Comparison of ENCODE assay signal across 20 cellular contexts in genomic region chr2:30677861-30678385, GRCh38.
DNase-seq lines count a peak whose midpoint lies in the region; ATAC-seq and TF ChIP-seq lines count a peak whose summit lies in the region.
"Had no signal": no experiment of that assay in that cellular context is flagged by ENCODE, and none has a peak within 500 bp of the region (broad histone marks: within the 10 kb centered on the region; RNA-seq: fewer than 3 reads in every experiment).

No MANE protein-coding gene starts in this region.

- POLR2A ChIA-PET in naive thymus-derived CD8-positive, alpha-beta T cell (lab: Charles Lee) = no interaction called here

- no peaks in the 10 kb centered on the region for H3K4me1 Mint-ChIP-seq in activated CD8-positive, alpha-beta memory T cell treated with anti-CD3 and anti-CD28 coated beads, Interleukin-2, amount 10 ng/mL, durations not matched to agents 7 days and 5 days
- H3K4me1 Mint-ChIP-seq in naive thymus-derived CD8-positive, alpha-beta T cell = no peaks in the 10 kb centered on the region

- peaks cover 2% of the 10 kb centered on the region for H3F3A ChIP-seq in neural cell (ENCODE audit: insufficient read depth, low read length, poor library complexity, severe bottlenecking)

- no peaks in the 10 kb centered on the region for H3K36me3 Mint-ChIP-seq in activated CD8-positive, alpha-beta memory T cell treated with anti-CD3 and anti-CD28 coated beads, Interleukin-2, amount 10 ng/mL, durations not matched to agents 7 days and 5 days
- no peaks in the 10 kb centered on the region for H3K36me3 Mint-ChIP-seq in naive thymus-derived CD8-positive, alpha-beta T cell

- peak; percentile 26 for DNase-seq in activated CD8-positive, alpha-beta memory T cell treated with anti-CD3 and anti-CD28 coated beads, Interleukin-2, amount 10 ng/mL, durations not matched to agents 7 days and 5 days
- no peak for DNase-seq in activated CD8-positive, alpha-beta memory T cell treated with anti-CD3 and anti-CD28 coated beads, Interleukin-2, amount 50 U/mL, for 4 hours
- DNase-seq in upper lobe of right lung (peak; percentile 26), SHP77 treated with DMSO at 0.1 percent for 48 hours (lab: John Stamatoyannopoulos, UW) (no peak), DMS 273 treated with DMSO at 0.1 percent for 48 hours (lab: John Stamatoyannopoulos, UW) (no peak)
- no peak for DNase-seq in naive thymus-derived CD8-positive, alpha-beta T cell
- DNase-seq: 8988T, COR-L47, DMS153, HCEC 1CT, Karpas-422, NCI-H1436, NCI-H1930, NCI-H345, NCI-H524 treated with DMSO at 0.1 percent for 48 hours, RPMI8226 had no signal

- H3K27ac ChIP-seq in angular gyrus (ENCODE audit: low read depth, low read length) = peak overlapping the region; percentile 81
- peak overlapping the region; percentile 100 for H3K27ac ChIP-seq in neural cell (ENCODE audit: low read length)
- no peak overlapping the region for H3K27ac ChIP-seq in upper lobe of right lung

- H2AFZ ChIP-seq in neural cell (ENCODE audit: low read depth, low read length) = no peak overlapping the region

- CTCF ChIA-PET in activated CD8-positive, alpha-beta memory T cell treated with anti-CD3 and anti-CD28 coated beads, Interleukin-2, amount 10 ng/mL, durations not matched to agents 7 days and 5 days (lab: Charles Lee) = interaction anchor here (1.6 kb wide), 1 partner anchor 513 kb away, joined by 4 read pairs; no protein-coding TSS in a partner anchor

- intact Hi-C loops in upper lobe of right lung (cut with DNase I) = no loop called here

- TF ChIP-seq RAD21 in neural cell (conservative IDR thresholded peaks at IDR 0.05) = no peak

- no peak for ATAC-seq in activated CD8-positive, alpha-beta memory T cell treated with anti-CD3 and anti-CD28 coated beads, Interleukin-2, amount 10 ng/mL, durations not matched to agents 7 days and 5 days
- peak; percentile 33 for ATAC-seq in upper lobe of right lung
- no peak for ATAC-seq in naive thymus-derived CD8-positive, alpha-beta T cell
- ATAC-seq: GM12878 had no signal

- no peak overlapping the region for H3K27ac Mint-ChIP-seq in activated CD8-positive, alpha-beta memory T cell treated with anti-CD3 and anti-CD28 coated beads, Interleukin-2, amount 10 ng/mL, durations not matched to agents 7 days and 5 days
- no peak overlapping the region for H3K27ac Mint-ChIP-seq in naive thymus-derived CD8-positive, alpha-beta T cell
- H3K27ac Mint-ChIP-seq: B cell had no signal

- H3K9me2 ChIP-seq in neural cell (ENCODE audit: insufficient read depth, low read length) = no peaks in the 10 kb centered on the region

- no peak for TF ChIP-seq EP300 in neural cell (conservative IDR thresholded peaks at IDR 0.05; ENCODE audit: poor library complexity, severe bottlenecking)

- no peak overlapping the region for H3K4me3 Mint-ChIP-seq in activated CD8-positive, alpha-beta memory T cell treated with anti-CD3 and anti-CD28 coated beads, Interleukin-2, amount 10 ng/mL, durations not matched to agents 7 days and 5 days
- H3K4me3 Mint-ChIP-seq in naive thymus-derived CD8-positive, alpha-beta T cell = no peak overlapping the region
- H3K4me3 Mint-ChIP-seq: B cell had no signal

- no peak overlapping the region for H3K9ac ChIP-seq in neural cell (ENCODE audit: low read length)

- H3K4me3 ChIP-seq in neural cell (ENCODE audit: low read length) (no peak overlapping the region), upper lobe of right lung (no peak overlapping the region)
- H3K4me3 ChIP-seq: GM12878 had no signal

- peaks cover 9% of the 10 kb centered on the region for H3K27me3 Mint-ChIP-seq in activated CD8-positive, alpha-beta memory T cell treated with anti-CD3 and anti-CD28 coated beads, Interleukin-2, amount 10 ng/mL, durations not matched to agents 7 days and 5 days
- H3K27me3 Mint-ChIP-seq in naive thymus-derived CD8-positive, alpha-beta T cell = peaks cover 0 to 6% (median 4%) of the 10 kb centered on the region in 5 donors

- H3K9me3 ChIP-seq in neural cell (ENCODE audit: low read length) = no peaks in the 10 kb centered on the region
- no peaks in the 10 kb centered on the region for H3K9me3 ChIP-seq in upper lobe of right lung

- H3K79me2 ChIP-seq in neural cell (replicated peaks; ENCODE audit: insufficient read depth, low read length) = no peaks in the 10 kb centered on the region

- H3K36me3 ChIP-seq in neural cell (ENCODE audit: insufficient read depth, low read length) (no peaks in the 10 kb centered on the region), upper lobe of right lung (no peaks in the 10 kb centered on the region)

- no peaks in the 10 kb centered on the region for H3K4me1 ChIP-seq in upper lobe of right lung

- no peak overlapping the region for H3K4me2 ChIP-seq in neural cell (ENCODE audit: low read length)

- no peaks in the 10 kb centered on the region for H4K20me1 ChIP-seq in neural cell (ENCODE audit: insufficient read depth)

- no peaks in the 10 kb centered on the region for H3K9me3 Mint-ChIP-seq in activated CD8-positive, alpha-beta memory T cell treated with anti-CD3 and anti-CD28 coated beads, Interleukin-2, amount 10 ng/mL, durations not matched to agents 7 days and 5 days (ENCODE audit: low read depth)
- no peaks in the 10 kb centered on the region for H3K9me3 Mint-ChIP-seq in naive thymus-derived CD8-positive, alpha-beta T cell

- H3K27me3 ChIP-seq in neural cell (ENCODE audit: insufficient read depth, low read depth, low read length) (no peaks in the 10 kb centered on the region), upper lobe of right lung (no peaks in the 10 kb centered on the region)

- TF ChIP-seq CTCF in neural cell (IDR thresholded peaks at IDR 0.05; ENCODE audit: poor library complexity, severe bottlenecking) (no peak), upper lobe of right lung (IDR thresholded peaks at IDR 0.05) (no peak)

TF ChIP-seq in neural cell, 6 proteins besides CTCF, POLR2A, EP300 and RAD21:
- no peak for TF ChIP-seq TAF1 (IDR thresholded peaks at IDR 0.05; ENCODE audit: low read depth)
- TF ChIP-seq, protein P1, sequence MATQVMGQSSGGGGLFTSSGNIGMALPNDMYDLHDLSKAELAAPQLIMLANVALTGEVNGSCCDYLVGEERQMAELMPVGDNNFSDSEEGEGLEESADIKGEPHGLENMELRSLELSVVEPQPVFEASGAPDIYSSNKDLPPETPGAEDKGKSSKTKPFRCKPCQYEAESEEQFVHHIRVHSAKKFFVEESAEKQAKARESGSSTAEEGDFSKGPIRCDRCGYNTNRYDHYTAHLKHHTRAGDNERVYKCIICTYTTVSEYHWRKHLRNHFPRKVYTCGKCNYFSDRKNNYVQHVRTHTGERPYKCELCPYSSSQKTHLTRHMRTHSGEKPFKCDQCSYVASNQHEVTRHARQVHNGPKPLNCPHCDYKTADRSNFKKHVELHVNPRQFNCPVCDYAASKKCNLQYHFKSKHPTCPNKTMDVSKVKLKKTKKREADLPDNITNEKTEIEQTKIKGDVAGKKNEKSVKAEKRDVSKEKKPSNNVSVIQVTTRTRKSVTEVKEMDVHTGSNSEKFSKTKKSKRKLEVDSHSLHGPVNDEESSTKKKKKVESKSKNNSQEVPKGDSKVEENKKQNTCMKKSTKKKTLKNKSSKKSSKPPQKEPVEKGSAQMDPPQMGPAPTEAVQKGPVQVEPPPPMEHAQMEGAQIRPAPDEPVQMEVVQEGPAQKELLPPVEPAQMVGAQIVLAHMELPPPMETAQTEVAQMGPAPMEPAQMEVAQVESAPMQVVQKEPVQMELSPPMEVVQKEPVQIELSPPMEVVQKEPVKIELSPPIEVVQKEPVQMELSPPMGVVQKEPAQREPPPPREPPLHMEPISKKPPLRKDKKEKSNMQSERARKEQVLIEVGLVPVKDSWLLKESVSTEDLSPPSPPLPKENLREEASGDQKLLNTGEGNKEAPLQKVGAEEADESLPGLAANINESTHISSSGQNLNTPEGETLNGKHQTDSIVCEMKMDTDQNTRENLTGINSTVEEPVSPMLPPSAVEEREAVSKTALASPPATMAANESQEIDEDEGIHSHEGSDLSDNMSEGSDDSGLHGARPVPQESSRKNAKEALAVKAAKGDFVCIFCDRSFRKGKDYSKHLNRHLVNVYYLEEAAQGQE (IDR thresholded peaks at IDR 0.05; ENCODE audit: borderline replicate concordance) = no peak
- no peak for TF ChIP-seq SMC3 (conservative IDR thresholded peaks at IDR 0.05; ENCODE audit: poor library complexity)

Comparison
In these comparisons a context has a peak if more than half of its experiments do, and no peak if none do; other contexts are left out.
1. DNase-seq: peak in activated CD8-positive, alpha-beta memory T cell treated with anti-CD3 and anti-CD28 coated beads, Interleukin-2, amount 10 ng/mL, durations not matched to agents 7 days and 5 days (single experiment) and upper lobe of right lung (single experiment); none in activated CD8-positive, alpha-beta memory T cell treated with anti-CD3 and anti-CD28 coated beads, Interleukin-2, amount 50 U/mL, for 4 hours (single experiment), SHP77 treated with DMSO at 0.1 percent for 48 hours (single experiment), naive thymus-derived CD8-positive, alpha-beta T cell (0 of 10) and DMS 273 treated with DMSO at 0.1 percent for 48 hours (single experiment).